ENCODE assay signal across 25 cellular contexts in genomic region chr19:28618504-28618903, GRCh38.
"Had no signal": no experiment of that assay in that cellular context is flagged by ENCODE, and none has a peak within 500 bp of the region (broad histone marks: within the 10 kb centered on the region; RNA-seq: fewer than 3 reads in every experiment).

No MANE protein-coding gene starts in this region.

- DNase-seq: naive B cell; naive thymus-derived CD8-positive, alpha-beta T cell; nephron progenitor cell; nucleus accumbens; pancreas; psoas muscle; right lobe of liver; sigmoid colon; small intestine; stimulated activated CD4-positive, alpha-beta T cell treated with anti-CD3 and anti-CD28 coated beads, Interleukin-15, amount 100 ng/mL, for 24 hours; stimulated activated CD4-positive, alpha-beta T cell treated with anti-CD3 and anti-CD28 coated beads, Interleukin-2, amount 100 ng/mL, for 24 hours; stimulated activated CD4-positive, alpha-beta T cell treated with anti-CD3 and anti-CD28 coated beads, Interleukin-2, amount 100 ng/mL, for 48 hours; stimulated activated CD4-positive, alpha-beta T cell treated with anti-CD3 and anti-CD28 coated beads, Interleukin-4, amount 100 ng/mL, for 24 hours; stimulated activated naive B cell treated with anti-CD40 and anti-IgM and Interleukin-4, amounts not matched to agents 10 μg/mL and 1 μg/mL and 100 μg/mL, for 72 hours; stimulated activated naive CD4-positive, alpha-beta T cell treated with Interleukin-2 at 50 U/mL for 16 hours; stomach; thyroid gland; trophoblast cell; upper lobe of left lung had no signal

- ATAC-seq: naive thymus-derived CD8-positive, alpha-beta T cell; natural killer cell treated with Interleukin-12 subunit alpha and Interleukin-12 subunit beta and Interleukin-15 and Interleukin-18, amount 100 ng/mL, for 72 hours; pancreas; psoas muscle; right lobe of liver; stimulated activated effector memory CD8-positive, alpha-beta T cell treated with anti-CD3 and anti-CD28 coated beads, Interleukin-12 subunit alpha, Interleukin-12 subunit beta, amount 100 ng/mL, for 72 hours; stimulated activated naive B cell treated with anti-CD40 and anti-IgM and Interleukin-4, amounts not matched to agents 10 μg/mL and 1 μg/mL and 100 μg/mL, for 72 hours had no signal

- H3K27me3 ChIP-seq: neutrophil, pancreas, right lobe of liver, sigmoid colon, stomach, thyroid gland, tibial nerve, upper lobe of left lung, vagina had no signal

- H3K36me3 ChIP-seq: neutrophil, pancreas, right lobe of liver, sigmoid colon, stomach, thoracic aorta, thyroid gland, tibial nerve, upper lobe of left lung, vagina had no signal

- H3K4me1 ChIP-seq: pancreas, psoas muscle, right lobe of liver, sigmoid colon, stomach, thyroid gland, tibial nerve, upper lobe of left lung, vagina had no signal

- H3K9me3 ChIP-seq: pancreas, psoas muscle, right lobe of liver, thyroid gland, vagina had no signal

- H3K27ac ChIP-seq: neutrophil, pancreas, psoas muscle, right lobe of liver, sigmoid colon, stomach, thoracic aorta, thyroid gland, tibial nerve, upper lobe of left lung, vagina had no signal

- H3K4me3 ChIP-seq: pancreas, psoas muscle, right lobe of liver, sigmoid colon, stomach, thoracic aorta, thyroid gland, tibial nerve, upper lobe of left lung, vagina had no signal
